ENCODE assay signal across 8 cellular contexts in the genomic region with DNA sequence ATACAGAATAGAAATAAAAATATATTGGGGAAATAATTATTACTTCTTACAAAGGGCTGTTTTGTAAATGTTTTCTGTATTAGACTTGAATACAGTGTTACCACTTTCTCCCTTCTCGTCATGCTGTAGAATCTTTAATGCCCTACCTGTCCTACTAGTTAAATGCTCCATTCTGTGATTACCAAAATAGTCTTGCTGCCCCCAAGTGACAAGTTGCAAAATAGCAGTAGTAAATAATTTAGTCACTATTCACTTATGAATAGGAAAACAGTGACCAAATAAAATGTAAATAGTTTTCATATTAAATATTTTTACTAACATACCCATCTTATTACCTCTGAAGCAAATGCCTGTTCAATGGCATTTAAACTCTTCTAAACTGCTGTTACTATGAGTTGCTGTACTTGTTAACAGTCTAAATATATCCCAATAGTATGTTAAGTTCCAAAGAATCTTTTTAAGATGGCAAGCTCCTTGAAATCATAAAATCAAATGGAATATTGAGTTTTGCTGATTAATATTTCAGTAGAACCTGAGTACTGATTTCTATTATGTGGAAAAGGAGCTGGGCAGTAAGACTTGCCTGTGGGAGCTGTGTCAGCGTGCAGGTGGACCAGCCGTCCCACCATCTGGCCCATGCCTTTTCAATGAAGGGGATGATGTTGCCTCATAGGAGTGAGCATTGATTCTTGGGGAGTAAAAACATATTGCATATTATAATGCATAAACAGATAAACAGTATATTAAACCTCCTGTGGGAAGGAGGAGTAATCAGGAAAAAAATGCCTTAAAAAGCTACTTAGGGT. TPM values are rescaled to one million over a fixed set of nuclear protein-coding genes. Genes with fewer than 3 reads are reported as not detected.
DNase-seq lines count a peak whose midpoint lies in the region; ATAC-seq, FAIRE-seq and TF ChIP-seq lines count a peak whose summit lies in the region.

No MANE protein-coding gene starts in this region.

- H3K4me3 ChIP-seq in astrocyte (ENCODE audit: insufficient read depth, low read depth, low read length) (no peak overlapping the region), HepG2 (replicated peaks in 1 of 3; ENCODE audit: insufficient read depth in 1 of 3, low read depth in 2 of 3, low read length in 3 of 3) (no peak overlapping the region)

- no peak overlapping the region for H2AFZ ChIP-seq in astrocyte (ENCODE audit: low read depth, low read length)
- no peak overlapping the region for H2AFZ ChIP-seq in HepG2 (ENCODE audit: low read length)

- H3K79me2 ChIP-seq in astrocyte (ENCODE audit: insufficient read depth, low read length): no peaks in the 10 kb centered on the region
- no peaks in the 10 kb centered on the region for H3K79me2 ChIP-seq in HepG2 (ENCODE audit: insufficient read depth, low read length)

- no peaks in the 10 kb centered on the region for H3K4me1 Mint-ChIP-seq in astrocyte (ENCODE audit: low read depth, unreplicated experiment)

- H3K9me3 Mint-ChIP-seq in astrocyte (ENCODE audit: unreplicated experiment): no peaks in the 10 kb centered on the region

- TF ChIP-seq POLR2A in HepG2 (IDR thresholded peaks at IDR 0.05; ENCODE audit: insufficient read depth in 1 of 2, low read depth in 2 of 2, low read length in 2 of 2): no peak

- no peak overlapping the region for H3K27ac Mint-ChIP-seq in astrocyte (ENCODE audit: unreplicated experiment)

- in situ Hi-C loops in KBM-7 (cut with MboI; ENCODE audit: low pct_unique_long_range_greater_than_20kb, low sequenced_read_pairs): no loop called here
- in situ Hi-C loops in HepG2 (cut with HindIII; ENCODE audit: extremely low pct_ligation_motif_present, low pct_unique_long_range_greater_than_20kb): no loop called here

- no peak for FAIRE-seq in astrocyte (lab: Jason Lieb, UNC)
- FAIRE-seq in HepG2 (lab: Jason Lieb, UNC): peak; percentile 23

- no peak for TF ChIP-seq RAD21 in HepG2 (CRISPR knock-in tag; IDR thresholded peaks at IDR 0.05)

- H4K20me1 ChIP-seq in astrocyte (ENCODE audit: insufficient read depth, low read length) (peaks cover 6% of the 10 kb centered on the region), HepG2 (ENCODE audit: insufficient read depth, low read length) (no peaks in the 10 kb centered on the region)

- H3K36me3 Mint-ChIP-seq in astrocyte (ENCODE audit: low read depth, unreplicated experiment): peaks cover 14% of the 10 kb centered on the region

- H3K4me2 ChIP-seq in astrocyte (ENCODE audit: low read length) (no peak overlapping the region), HepG2 (ENCODE audit: low read depth, low read length) (no peak overlapping the region)

- TF ChIP-seq EP300 in HepG2 (IDR thresholded peaks at IDR 0.05; ENCODE audit: low read depth in 2 of 2, low read length in 2 of 2): no peak
- TF ChIP-seq EP300 in HepG2 (CRISPR knock-in tag; IDR thresholded peaks at IDR 0.05; ENCODE audit: borderline replicate concordance): no peak

- H3K27ac ChIP-seq in astrocyte (ENCODE audit: low read depth, low read length): no peak overlapping the region
- no peak overlapping the region for H3K27ac ChIP-seq in HepG2 (ENCODE audit: extremely low read length, insufficient read depth, low read length)

- no peak overlapping the region for H3K9ac ChIP-seq in astrocyte (ENCODE audit: low read length)
- H3K9ac ChIP-seq in HepG2 (ENCODE audit: insufficient read depth, low read depth, low read length): no peak overlapping the region

- H3K9me3 ChIP-seq in astrocyte (ENCODE audit: insufficient read depth, low read depth, low read length) (no peaks in the 10 kb centered on the region), HepG2 (ENCODE audit: low read length) (no peaks in the 10 kb centered on the region)

- H3K4me3 Mint-ChIP-seq in astrocyte (ENCODE audit: unreplicated experiment): no peak overlapping the region

- CTCF ChIA-PET in HepG2 (lab: Yijun Ruan, JAX; ENCODE audit: low intra/inter-chr PET ratio, low total read pairs): interaction anchor here (2.0 kb wide), 1 partner anchor 511 kb away, joined by 7 read pairs; no protein-coding TSS in a partner anchor

- POLR2A ChIA-PET in HepG2 (lab: Yijun Ruan, JAX): no interaction called here

- 0 out of 3 replicates have a peak, but pooled peaks have one; percentile 28 for ATAC-seq in HepG2
- no peak for ATAC-seq in HG03196 (IDR thresholded peaks at IDR 0.05; ENCODE audit: unreplicated experiment)

- peak; percentile 11 for DNase-seq in NCI-H2107 treated with DMSO at 0.1 percent for 48 hours (lab: John Stamatoyannopoulos, UW; ENCODE audit: unreplicated experiment)
- DNase-seq in NCI-H2107 (lab: John Stamatoyannopoulos, UW): no peak
- peak; percentile 35 for DNase-seq in KBM-7
- DNase-seq in astrocyte (ENCODE audit: low read depth): no peak
- peak; percentile 18 for DNase-seq in HepG2 (ENCODE audit: low spot score)
- no peak for DNase-seq in dedifferentiated amniotic fluid mesenchymal stem cell (ENCODE audit: extremely low spot score)
- no peak for DNase-seq in activated gamma-delta T cell (lab: John Stamatoyannopoulos, UW)

- H3K27me3 Mint-ChIP-seq in astrocyte (ENCODE audit: low read depth, unreplicated experiment): no peaks in the 10 kb centered on the region

- H3K4me1 ChIP-seq in astrocyte (ENCODE audit: insufficient read depth, low read length): no peaks in the 10 kb centered on the region
- no peaks in the 10 kb centered on the region for H3K4me1 ChIP-seq in HepG2 (ENCODE audit: insufficient read depth, low read length)

- TF ChIP-seq CTCF in astrocyte (IDR thresholded peaks at IDR 0.05; ENCODE audit: insufficient read depth, low read depth, low read length): peak; percentile 50
- TF ChIP-seq CTCF in HepG2 (CRISPR knock-in tag; IDR thresholded peaks at IDR 0.05): peak; percentile 59

- intact Hi-C loops in HepG2 (cut with micrococcal nuclease; ENCODE audit: unreplicated experiment): loop anchor here (1.0 to 5.0 kb wide), 2 partner anchors 183 to 511 kb away; partner anchors contain the start of gene MCU

- BruUV-seq in HepG2 (replicated peaks; lab: Mats Ljungman, UMichigan): no TSS peak

- H3K36me3 ChIP-seq in astrocyte (ENCODE audit: insufficient read depth, low read length) (peaks cover 11% of the 10 kb centered on the region), HepG2 (replicated peaks in 1 of 2; ENCODE audit: control insufficient read depth in 1 of 2, insufficient read depth in 2 of 2, low read length in 2 of 2) (peaks cover 3 to 15% of the 10 kb centered on the region in 2 experiments; a peak in 3 of 5 replicates)

- WGBS in HepG2 (ENCODE audit: low lambda C conversion rate): 94% methylated on average over 3 of the region's 3 CpGs

- H3K27me3 ChIP-seq in astrocyte (ENCODE audit: insufficient read depth, low read length): no peaks in the 10 kb centered on the region
- no peaks in the 10 kb centered on the region for H3K27me3 ChIP-seq in HepG2 (ENCODE audit: control insufficient read depth in 1 of 2, insufficient read depth in 2 of 2, low read length in 2 of 2)

TF ChIP-seq in HepG2, 621 proteins besides CTCF, POLR2A, EP300 and RAD21 (continues in another document):
- TF ChIP-seq STAG1 (CRISPR knock-in tag; IDR thresholded peaks at IDR 0.05): peak; percentile 79

RNA-seq across cellular contexts. Expression of gene OIT3, which starts 18.1 kb away (rescaled TPM):
- total RNA-seq in astrocyte (0.09 TPM in 1 of 2 replicates, not detected in the other), HepG2 (2016; rRNA removed; fragmentation: Illumina TruSeq; extraction: Trizol) (not detected in 2 replicates)
- total RNA-seq in HepG2 (2016; cell fraction: cytosol; rRNA removed; fragmentation: Illumina TruSeq; extraction: Trizol; ENCODE audit: low read depth): not detected in 2 replicates
- total RNA-seq in HepG2 (2016; cell fraction: insoluble cytoplasmic fraction; rRNA removed; fragmentation: Illumina TruSeq; extraction: Trizol): not detected in 2 replicates
- not detected in 2 replicates for total RNA-seq in HepG2 (2016; cell fraction: membrane; rRNA removed; fragmentation: Illumina TruSeq; extraction: Trizol)
- not detected in 2 replicates for total RNA-seq in HepG2 (2016; cell fraction: nucleus; rRNA removed; fragmentation: Illumina TruSeq; extraction: Trizol)
- not detected in 2 replicates for polyA plus RNA-seq in HepG2 (2011; rRNA removed)
- polyA plus RNA-seq in HepG2 (2011; cell fraction: cytosol; rRNA removed): not detected in 2 replicates
- polyA plus RNA-seq in HepG2 (2011; cell fraction: nucleus; rRNA removed): not detected in 2 replicates
- 0.52 and 0.79 TPM in 2 replicates for polyA plus RNA-seq in HepG2 (2012)
- polyA plus RNA-seq in HepG2 (2016; cell fraction: cytosol; fragmentation: Illumina TruSeq; extraction: Trizol; ENCODE audit: low read depth): not detected in 2 replicates
- polyA plus RNA-seq in HepG2 (2016; cell fraction: insoluble cytoplasmic fraction; fragmentation: Illumina TruSeq; extraction: Trizol; ENCODE audit: low read depth): not detected in 2 replicates
- not detected in 2 replicates for polyA plus RNA-seq in HepG2 (2016; cell fraction: membrane; fragmentation: Illumina TruSeq; extraction: Trizol; ENCODE audit: low read depth)
- not detected in 2 replicates for polyA plus RNA-seq in HepG2 (2016; cell fraction: nucleus; fragmentation: Illumina TruSeq; extraction: Trizol; ENCODE audit: insufficient read depth, low read depth)
- 0.26 and 0.40 TPM in 2 replicates for polyA minus RNA-seq in HepG2 (2011; rRNA and poly(A)+ RNA removed; ENCODE audit: low replicate concordance)
- not detected in 2 replicates for polyA minus RNA-seq in HepG2 (2011; cell fraction: cytosol; rRNA and poly(A)+ RNA removed)
- not detected in 2 replicates for polyA minus RNA-seq in HepG2 (2011; cell fraction: nucleus; rRNA and poly(A)+ RNA removed)

Comparison
In these comparisons a context has a peak if more than half of its experiments do, and no peak if none do; other contexts are left out.
1. DNase-seq: peak in NCI-H2107 treated with DMSO at 0.1 percent for 48 hours (single experiment), KBM-7 (single experiment) and HepG2 (single experiment); none in NCI-H2107 (single experiment), astrocyte (single experiment), dedifferentiated amniotic fluid mesenchymal stem cell (single experiment) and activated gamma-delta T cell (single experiment).